Comparison of ENCODE assay signal across 1 cellular context in genomic region chr5:79800979-79801827, GRCh38.
TF ChIP-seq lines count a peak whose summit lies in the region.

No MANE protein-coding gene starts in this region.

TF ChIP-seq in GM12878, 131 proteins besides CTCF, POLR2A, EP300 and RAD21 (continued from another document):
- TF ChIP-seq EED (IDR thresholded peaks at IDR 0.05; ENCODE audit: low read depth) (no peak), MAX (IDR thresholded peaks at IDR 0.05; ENCODE audit: low read depth, low read length) (no peak), ZNF384 (IDR thresholded peaks at IDR 0.05; ENCODE audit: borderline replicate concordance, low read depth, low read length) (no peak), MTA2 (IDR thresholded peaks at IDR 0.05; ENCODE audit: low read depth) (0 out of 2 replicates have a peak, but pooled peaks have one; percentile 29), TAF1 (IDR thresholded peaks at IDR 0.05; ENCODE audit: borderline replicate concordance, low read depth, low read length) (no peak), POLR2AphosphoS5 (IDR thresholded peaks at IDR 0.05; ENCODE audit: low read length) (no peak), DPF2 (IDR thresholded peaks at IDR 0.05) (0 out of 2 replicates have a peak, but pooled peaks have one; percentile 22), MYB (IDR thresholded peaks at IDR 0.05; ENCODE audit: borderline replicate concordance, low read depth, low read length) (no peak), CREM (IDR thresholded peaks at IDR 0.05; ENCODE audit: low read depth) (no peak), RBBP5 (conservative IDR thresholded peaks at IDR 0.05) (no peak), ASH2L (IDR thresholded peaks at IDR 0.05; ENCODE audit: borderline replicate concordance, low read depth) (no peak), ZSCAN29 (IDR thresholded peaks at IDR 0.05) (no peak), RUNX3 (IDR thresholded peaks at IDR 0.05; ENCODE audit: low read length) (no peak), CEBPZ (IDR thresholded peaks at IDR 0.05; ENCODE audit: low read depth, low read length) (no peak), CHD2 (IDR thresholded peaks at IDR 0.05; ENCODE audit: borderline replicate concordance, low read depth, low read length) (no peak), GABPA (IDR thresholded peaks at IDR 0.05; ENCODE audit: low read depth) (no peak), CHD1 (IDR thresholded peaks at IDR 0.05; ENCODE audit: low read depth, low read length) (no peak), STAT1 (conservative IDR thresholded peaks at IDR 0.05) (no peak), IKZF2 (IDR thresholded peaks at IDR 0.05) (peak; percentile 27 to 52; a peak in 2 of 4 replicates), HDGF (IDR thresholded peaks at IDR 0.05) (no peak), SMC3 (IDR thresholded peaks at IDR 0.05; ENCODE audit: borderline replicate concordance, low read length) (no peak), FOXM1 (IDR thresholded peaks at IDR 0.05; ENCODE audit: low read depth, low read length) (no peak), EZH2 (IDR thresholded peaks at IDR 0.05; ENCODE audit: borderline replicate concordance, control insufficient read depth, low read depth, low read length) (no peak), IKZF1 (conservative IDR thresholded peaks at IDR 0.05) (0 out of 2 replicates have a peak, but pooled peaks have one; percentile 30), FOXK2 (IDR thresholded peaks at IDR 0.05) (no peak), IRF5 (IDR thresholded peaks at IDR 0.05; ENCODE audit: borderline replicate concordance) (no peak), KLF5 (IDR thresholded peaks at IDR 0.05; ENCODE audit: partially characterized antibody) (no peak), MTA3 (IDR thresholded peaks at IDR 0.05; ENCODE audit: borderline replicate concordance, low read length) (no peak), E2F4 (IDR thresholded peaks at IDR 0.05; ENCODE audit: low read depth, low read length) (no peak), IRF4 (IDR thresholded peaks at IDR 0.05; ENCODE audit: low read depth, low read length) (no peak), ATF3 (IDR thresholded peaks at IDR 0.05; ENCODE audit: borderline replicate concordance, extremely low read depth, low read depth, low read length) (no peak), BACH1 (IDR thresholded peaks at IDR 0.05; ENCODE audit: borderline replicate concordance) (no peak), EGR1 (IDR thresholded peaks at IDR 0.05; ENCODE audit: borderline replicate concordance in 1 of 2, low read depth in 2 of 2, low read length in 2 of 2) (no peak), FOS (IDR thresholded peaks at IDR 0.05; ENCODE audit: borderline replicate concordance, extremely low read depth, insufficient read length) (no peak), SUPT20H (IDR thresholded peaks at IDR 0.05; ENCODE audit: borderline replicate concordance, control insufficient read depth, low read depth, low read length) (no peak), HDAC2 (IDR thresholded peaks at IDR 0.05) (no peak), ETV6 (conservative IDR thresholded peaks at IDR 0.05 in 1 of 2, IDR thresholded peaks at IDR 0.05 in 1 of 2; ENCODE audit: borderline replicate concordance in 1 of 2, low read depth in 1 of 2) (no peak), PAX8 (IDR thresholded peaks at IDR 0.05) (no peak), RFX5 (IDR thresholded peaks at IDR 0.05; ENCODE audit: low read depth, low read length) (no peak), YY1 (IDR thresholded peaks at IDR 0.05; ENCODE audit: low read depth, low read length) (peak; percentile 81), NFYA (IDR thresholded peaks at IDR 0.05; ENCODE audit: borderline replicate concordance, low read depth, low read length) (no peak), MEF2A (IDR thresholded peaks at IDR 0.05; ENCODE audit: insufficient read depth, low read depth, low read length) (no peak), ZBTB40 (IDR thresholded peaks at IDR 0.05; ENCODE audit: borderline replicate concordance) (no peak), PRDM15 (CRISPR knock-in tag; IDR thresholded peaks at IDR 0.05) (no peak), SREBF1 (IDR thresholded peaks at IDR 0.05; ENCODE audit: low read length) (no peak), HSF1 (IDR thresholded peaks at IDR 0.05; ENCODE audit: low read depth, low read length) (no peak), ATF2 (IDR thresholded peaks at IDR 0.05; ENCODE audit: low read length) (no peak), NBN (IDR thresholded peaks at IDR 0.05) (no peak)
